19 cellular contexts compared by ENCODE assay signal in the genomic region with DNA sequence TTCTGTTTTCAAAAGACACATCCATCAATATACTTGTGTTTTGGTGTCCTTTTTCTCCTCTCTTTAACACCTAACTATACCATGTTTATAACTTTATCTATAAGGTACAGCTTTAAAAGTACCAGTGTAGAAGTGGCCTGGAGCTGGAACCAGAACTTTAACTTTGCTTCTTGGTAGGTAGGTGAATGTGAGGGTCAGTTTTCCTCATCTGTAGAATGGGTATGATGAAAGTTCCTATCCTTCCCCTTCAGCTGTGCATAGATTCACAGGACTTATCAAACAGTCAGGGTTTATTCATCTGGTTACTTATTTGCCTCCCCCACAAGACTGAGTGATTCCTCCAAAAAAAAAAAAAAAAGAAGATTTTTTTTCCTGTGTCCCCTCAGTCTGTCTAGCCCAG. TPM values are rescaled to one million over a fixed set of nuclear protein-coding genes. Genes with fewer than 3 reads are reported as not detected.
DNase-seq lines count a peak whose midpoint lies in the region; ATAC-seq, FAIRE-seq and TF ChIP-seq lines count a peak whose summit lies in the region.
"Had no signal": no experiment of that assay in that cellular context is flagged by ENCODE, and none has a peak within 500 bp of the region (broad histone marks: within the 10 kb centered on the region; RNA-seq: fewer than 3 reads in every experiment).

No MANE protein-coding gene starts in this region.

- CTCF ChIA-PET in A549 (lab: Yijun Ruan, JAX) (no interaction called here), PC-3 (lab: Charles Lee) (no interaction called here)

- H3K27me3 ChIP-seq in PC-3 (ENCODE audit: low read length) (no peaks in the 10 kb centered on the region), hepatocyte (no peaks in the 10 kb centered on the region), right cardiac atrium (ENCODE audit: control insufficient read depth, insufficient read depth) (no peaks in the 10 kb centered on the region)
- H3K27me3 ChIP-seq: BE2C, SJCRH30 had no signal

- no peaks in the 10 kb centered on the region for H3F3A ChIP-seq in PC-3 (ENCODE audit: low read length, unreplicated experiment)

- no peak for TF ChIP-seq EP300 in A549 (IDR thresholded peaks at IDR 0.05)

- FAIRE-seq in A549 (lab: Jason Lieb, UNC): no peak

- no peaks in the 10 kb centered on the region for H3K36me3 ChIP-seq in PC-3 (ENCODE audit: low read depth, low read length)
- no peaks in the 10 kb centered on the region for H3K36me3 ChIP-seq in hepatocyte (replicated peaks; ENCODE audit: insufficient read depth, low read depth)
- H3K36me3 ChIP-seq: BE2C, HAP-1, SJCRH30 had no signal

- DNase-seq in A549 (ENCODE audit: low read depth in 1 of 2, low spot score in 1 of 2): no peak
- no peak for DNase-seq in PC-3
- no peak for DNase-seq in hepatocyte (ENCODE audit: low spot score)
- no peak for DNase-seq in stimulated activated CD8-positive, alpha-beta memory T cell treated with anti-CD3 and anti-CD28 coated beads, Interleukin-4, amount 100 ng/mL, for 48 hours
- no peak for DNase-seq in right cardiac atrium
- no peak for DNase-seq in Right ventricle myocardium superior
- DNase-seq: BE2C, NCI-H1105, NCI-H146, NCI-H2029, NCI-H2227 treated with DMSO at 0.1 percent for 48 hours, NCI-H510A, NCI-H748 treated with DMSO at 0.1 percent for 48 hours, SJCRH30 had no signal

- H4K20me1 ChIP-seq in PC-3 (ENCODE audit: low read length) (no peaks in the 10 kb centered on the region), hepatocyte (ENCODE audit: insufficient read depth, poor library complexity, severe bottlenecking) (no peaks in the 10 kb centered on the region)

- no TSS peak for BruUV-seq in PC-3 (replicated peaks; lab: Mats Ljungman, UMichigan)

- no peak for ATAC-seq in A549
- peak; percentile 30 for ATAC-seq in GM21360 (IDR thresholded peaks at IDR 0.05; ENCODE audit: unreplicated experiment)
- no peak for ATAC-seq in PC-3
- no peak for ATAC-seq in right cardiac atrium
- ATAC-seq in HG03196 (IDR thresholded peaks at IDR 0.05; ENCODE audit: unreplicated experiment): no peak
- ATAC-seq in Right ventricle myocardium superior (ENCODE audit: poor library complexity): no peak

- no peaks in the 10 kb centered on the region for H3K9me2 ChIP-seq in PC-3 (replicated peaks; ENCODE audit: low read length)
- no peaks in the 10 kb centered on the region for H3K9me2 ChIP-seq in hepatocyte (replicated peaks; ENCODE audit: insufficient read depth)

- H3K9ac ChIP-seq in PC-3 (ENCODE audit: low read length): no peak overlapping the region
- H3K9ac ChIP-seq: KMS-11 had no signal

- no peak for TF ChIP-seq RAD21 in A549 (conservative IDR thresholded peaks at IDR 0.05 in 1 of 2, IDR thresholded peaks at IDR 0.05 in 1 of 2)

- intact Hi-C loops in PC-3 (cut with micrococcal nuclease): no loop called here
- intact Hi-C loops in right cardiac atrium (cut with DNase I): no loop called here
- intact Hi-C loops in Right ventricle myocardium superior (cut with DNase I): no loop called here

- POLR2A ChIA-PET in A549 (lab: Yijun Ruan, JAX) (no interaction called here), PC-3 (lab: Charles Lee; ENCODE audit: unreplicated experiment) (no interaction called here)

- H3K4me2 ChIP-seq in A549 (no peak overlapping the region), PC-3 (ENCODE audit: low read length) (0 out of 2 replicates have a peak overlapping the region, but pooled peaks have one; percentile 25), hepatocyte (no peak overlapping the region)
- H3K4me2 ChIP-seq: KMS-11 had no signal

- peaks cover 61% of the 10 kb centered on the region for H3K4me1 ChIP-seq in A549
- H3K4me1 ChIP-seq in PC-3 (ENCODE audit: insufficient read depth, low read length): peaks cover 20% of the 10 kb centered on the region; the same call in 1 of the 2 replicates
- H3K4me1 ChIP-seq in hepatocyte (ENCODE audit: insufficient read depth): peaks cover 8% of the 10 kb centered on the region
- peaks cover 3% of the 10 kb centered on the region for H3K4me1 ChIP-seq in right cardiac atrium (ENCODE audit: control insufficient read depth, insufficient read depth, low read length)
- H3K4me1 ChIP-seq: BE2C, SJCRH30 had no signal

- TF ChIP-seq CTCF in A549 (IDR thresholded peaks at IDR 0.05): no peak
- no peak for TF ChIP-seq CTCF in PC-3 (conservative IDR thresholded peaks at IDR 0.05; ENCODE audit: low read depth, low read length)
- no peak for TF ChIP-seq CTCF in hepatocyte (IDR thresholded peaks at IDR 0.05; ENCODE audit: poor library complexity)

- H3K27ac ChIP-seq in A549 (peak overlapping the region in 1 of 2 experiments; percentile 60; a peak in 2 of 6 replicates), PC-3 (ENCODE audit: low read length) (no peak overlapping the region), hepatocyte (peak overlapping the region; percentile 1), right cardiac atrium (ENCODE audit: low read length) (no peak overlapping the region)
- H3K27ac ChIP-seq: HL-60, KMS-11, SJCRH30 had no signal

- H3K9me3 ChIP-seq in A549: no peaks in the 10 kb centered on the region
- H3K9me3 ChIP-seq in PC-3 (ENCODE audit: low read length): no peaks in the 10 kb centered on the region
- no peaks in the 10 kb centered on the region for H3K9me3 ChIP-seq in hepatocyte (ENCODE audit: low read depth)
- no peaks in the 10 kb centered on the region for H3K9me3 ChIP-seq in right cardiac atrium (ENCODE audit: control insufficient read depth, low read length)
- H3K9me3 ChIP-seq: BE2C, HAP-1, SJCRH30 had no signal

- TF ChIP-seq POLR2A in A549 (IDR thresholded peaks at IDR 0.05; ENCODE audit: low read length): no peak

- H3K79me2 ChIP-seq in PC-3 (ENCODE audit: low read length) (peaks cover 46% of the 10 kb centered on the region), hepatocyte (peaks cover 29% of the 10 kb centered on the region)

- no peak overlapping the region for H3K4me3 ChIP-seq in A549
- H3K4me3 ChIP-seq in PC-3 (ENCODE audit: low read length): no peak overlapping the region
- no peak overlapping the region for H3K4me3 ChIP-seq in hepatocyte
- no peak overlapping the region for H3K4me3 ChIP-seq in right cardiac atrium (ENCODE audit: low read length)
- H3K4me3 ChIP-seq: HAP-1, SJCRH30 had no signal

- H2AFZ ChIP-seq in PC-3 (ENCODE audit: low read length): no peak overlapping the region
- no peak overlapping the region for H2AFZ ChIP-seq in hepatocyte

TF ChIP-seq in A549, 52 proteins besides CTCF, POLR2A, EP300 and RAD21:
- TF ChIP-seq, protein P1, sequence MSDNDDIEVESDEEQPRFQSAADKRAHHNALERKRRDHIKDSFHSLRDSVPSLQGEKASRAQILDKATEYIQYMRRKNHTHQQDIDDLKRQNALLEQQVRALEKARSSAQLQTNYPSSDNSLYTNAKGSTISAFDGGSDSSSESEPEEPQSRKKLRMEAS (IDR thresholded peaks at IDR 0.05): no peak
- TF ChIP-seq RFX5 (IDR thresholded peaks at IDR 0.05): no peak
- no peak for TF ChIP-seq ZNF302 (CRISPR knock-in tag; IDR thresholded peaks at IDR 0.05)
- 0 out of 2 replicates have a peak, but pooled peaks have one; percentile 42 for TF ChIP-seq HDAC2 (IDR thresholded peaks at IDR 0.05)
- TF ChIP-seq CBX2 (IDR thresholded peaks at IDR 0.05; ENCODE audit: borderline replicate concordance, low read depth): no peak
- no peak for TF ChIP-seq NPAS2 (CRISPR knock-in tag; IDR thresholded peaks at IDR 0.05; ENCODE audit: borderline replicate concordance)
TF ChIP-seq in A549: peak in this region for 1.

RNA-seq across cellular contexts. Expression of a gene that starts 12.7 kb away (rescaled TPM):
- polyA plus RNA-seq in A549 (2011; rRNA removed): 21.1 and 26.1 TPM in 2 replicates
- polyA plus RNA-seq in A549 (2012; cell fraction: cytosol; rRNA removed): 29.8 and 35.5 TPM in 2 replicates
- polyA plus RNA-seq in A549 (2012; cell fraction: nucleus; rRNA removed): 20.9 and 33.2 TPM in 2 replicates
- 32.1 to 37.3 TPM (median 35.4 TPM) in 3 replicates for polyA plus RNA-seq in A549 (2017; fragmentation: RNase III; extraction: RNeasy Plus Mini Kit Qiagen cat#74134 plus additional on column Dnase treatment)
- polyA minus RNA-seq in A549 (2011; rRNA and poly(A)+ RNA removed): 33.6 and 34.5 TPM in 2 replicates
- total RNA-seq in PC-3 (2014; rRNA removed): 15.8 and 24.0 TPM in 2 replicates
- 12.0 and 13.8 TPM in 2 replicates for total RNA-seq in hepatocyte
- polyA plus RNA-seq in hepatocyte: 5.4 and 7.5 TPM in 2 replicates
- total RNA-seq in right cardiac atrium: 10 to 100 TPM; 45.2 to 51.8 (median 49.4) TPM
- polyA plus RNA-seq in right cardiac atrium: 31.4 TPM
- 16.1 TPM for total RNA-seq in Right ventricle myocardium superior
